In the genomic region with DNA sequence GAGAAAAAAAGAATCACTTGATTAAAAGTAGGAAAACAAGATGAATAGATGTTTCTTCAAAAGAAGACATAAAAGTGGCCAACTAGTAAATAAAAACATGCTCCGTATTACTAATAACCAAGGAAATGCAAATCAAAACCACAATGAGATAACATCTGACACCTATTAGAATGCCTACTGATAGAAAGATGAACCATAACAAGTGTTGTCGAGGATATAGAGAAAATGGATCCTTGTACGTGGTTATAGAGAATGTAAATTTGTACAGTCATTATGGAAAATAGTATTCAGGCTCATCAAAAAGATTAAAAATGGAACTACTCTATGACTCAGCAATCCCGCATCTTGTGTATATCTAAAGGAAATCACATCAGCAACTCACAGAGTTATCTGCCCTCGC, we compare ENCODE assay signal across 23 cellular contexts.
"Had no signal": no experiment of that assay in that cellular context is flagged by ENCODE, and none has a peak within 500 bp of the region (broad histone marks: within the 10 kb centered on the region; RNA-seq: fewer than 3 reads in every experiment).

No MANE protein-coding gene starts in this region.

- H3K4me2 ChIP-seq: hepatocyte had no signal

- H3K79me2 ChIP-seq: hepatocyte had no signal

- H3K27me3 ChIP-seq: colonic mucosa, dorsolateral prefrontal cortex, esophagus muscularis mucosa, foreskin keratinocyte, gastroesophageal sphincter, heart left ventricle, hepatocyte, left lung had no signal

- H3K9me3 ChIP-seq: colonic mucosa, esophagus muscularis mucosa, gastroesophageal sphincter, left lung, lower lobe of right lung, mucosa of descending colon had no signal

- H3K36me3 ChIP-seq: colonic mucosa, esophagus muscularis mucosa, gastroesophageal sphincter, heart left ventricle, left lung, lower lobe of right lung had no signal

- H3K4me3 ChIP-seq: colonic mucosa, dorsolateral prefrontal cortex, esophagus muscularis mucosa, gastroesophageal sphincter, heart left ventricle, hepatocyte, left lung, lower lobe of right lung, mucosa of descending colon had no signal

- DNase-seq: colonic mucosa; cortex of kidney; dermis blood vessel endothelial cell; dorsolateral prefrontal cortex; effector CD4-positive, alpha-beta T cell; effector memory CD4-positive, alpha-beta T cell; foreskin keratinocyte; heart left ventricle; left cardiac atrium; left lung; left ventricle myocardium superior; lower lobe of right lung; mesenchymal stem cell; mucosa of descending colon; naive B cell; naive thymus-derived CD8-positive, alpha-beta T cell had no signal

- FAIRE-seq: endothelial cell of umbilical vein, frontal cortex, islet of Langerhans, keratinocyte had no signal

- H3K27ac ChIP-seq: colonic mucosa, dorsolateral prefrontal cortex, esophagus muscularis mucosa, foreskin keratinocyte, gastroesophageal sphincter, heart left ventricle, hepatocyte, left lung, lower lobe of right lung had no signal

- H2AFZ ChIP-seq: hepatocyte had no signal

- H3K4me1 ChIP-seq: colonic mucosa, esophagus muscularis mucosa, gastroesophageal sphincter, heart left ventricle, left lung, lower lobe of right lung had no signal
